ENCODE assay signal across 19 cellular contexts in genomic region chr4:182065255-182065654, GRCh38.
"Had no signal": no experiment of that assay in that cellular context is flagged by ENCODE, and none has a peak within 500 bp of the region (broad histone marks: within the 10 kb centered on the region; RNA-seq: fewer than 3 reads in every experiment).

No MANE protein-coding gene starts in this region.

- H3K4me3 ChIP-seq: coronary artery, heart right ventricle, mucosa of descending colon, right atrium auricular region, sigmoid colon, skin epidermis, thoracic aorta, transverse colon had no signal

- FAIRE-seq: frontal cortex, islet of Langerhans had no signal

- H3K27me3 Mint-ChIP-seq: naive thymus-derived CD8-positive, alpha-beta T cell; stimulated activated naive B cell treated with anti-CD40 and anti-IgM and Interleukin-4, amounts not matched to agents 10 μg/mL and 1 μg/mL and 100 μg/mL, for 72 hours; stimulated activated naive CD8-positive, alpha-beta T cell treated with anti-CD3 and anti-CD28 coated beads, Interleukin-15, amount 100 ng/mL, for 72 hours had no signal

- H3K4me1 ChIP-seq: heart right ventricle, right atrium auricular region, sigmoid colon, transverse colon had no signal

- H3K27ac Mint-ChIP-seq: naive thymus-derived CD8-positive, alpha-beta T cell; stimulated activated naive B cell treated with anti-CD40 and anti-IgM and Interleukin-4, amounts not matched to agents 10 μg/mL and 1 μg/mL and 100 μg/mL, for 72 hours; stimulated activated naive CD8-positive, alpha-beta T cell treated with anti-CD3 and anti-CD28 coated beads, Interleukin-15, amount 100 ng/mL, for 72 hours had no signal

- H3K9me3 ChIP-seq: heart right ventricle, mucosa of descending colon, right atrium auricular region, thoracic aorta, transverse colon had no signal

- H3K4me1 Mint-ChIP-seq: naive thymus-derived CD8-positive, alpha-beta T cell; stimulated activated naive B cell treated with anti-CD40 and anti-IgM and Interleukin-4, amounts not matched to agents 10 μg/mL and 1 μg/mL and 100 μg/mL, for 72 hours; stimulated activated naive CD8-positive, alpha-beta T cell treated with anti-CD3 and anti-CD28 coated beads, Interleukin-15, amount 100 ng/mL, for 72 hours had no signal

- H3K27ac ChIP-seq: coronary artery, heart right ventricle, right atrium auricular region, sigmoid colon, skin epidermis, thoracic aorta, transverse colon had no signal

- H3K9me3 Mint-ChIP-seq: stimulated activated naive CD8-positive, alpha-beta T cell treated with anti-CD3 and anti-CD28 coated beads, Interleukin-15, amount 100 ng/mL, for 72 hours had no signal

- H3K27me3 ChIP-seq: right atrium auricular region, sigmoid colon, transverse colon had no signal

- H3K36me3 Mint-ChIP-seq: naive thymus-derived CD8-positive, alpha-beta T cell; stimulated activated naive B cell treated with anti-CD40 and anti-IgM and Interleukin-4, amounts not matched to agents 10 μg/mL and 1 μg/mL and 100 μg/mL, for 72 hours had no signal

- H3K4me3 Mint-ChIP-seq: naive thymus-derived CD8-positive, alpha-beta T cell; neural crest cell; stimulated activated naive B cell treated with anti-CD40 and anti-IgM and Interleukin-4, amounts not matched to agents 10 μg/mL and 1 μg/mL and 100 μg/mL, for 72 hours; stimulated activated naive CD8-positive, alpha-beta T cell treated with anti-CD3 and anti-CD28 coated beads, Interleukin-15, amount 100 ng/mL, for 72 hours had no signal

- H3K36me3 ChIP-seq: heart right ventricle, right atrium auricular region, sigmoid colon, thoracic aorta, transverse colon had no signal

- DNase-seq: effector CD4-positive, alpha-beta T cell; heart right ventricle; mucosa of descending colon; naive thymus-derived CD8-positive, alpha-beta T cell; posterior cingulate gyrus; sigmoid colon; stimulated activated CD4-positive, alpha-beta T cell treated with anti-CD3 and anti-CD28 coated beads, Interleukin-2, amount 100 ng/mL, for 24 hours; stimulated activated CD4-positive, alpha-beta T cell treated with anti-CD3 and anti-CD28 coated beads, Interleukin-4, amount 100 ng/mL, for 4 hours; stimulated activated naive B cell treated with anti-CD40 and anti-IgM and Interleukin-4, amounts not matched to agents 10 μg/mL and 1 μg/mL and 100 μg/mL, for 72 hours; stimulated activated naive CD8-positive, alpha-beta T cell treated with anti-CD3 and anti-CD28 coated beads, Interleukin-15, amount 100 ng/mL, for 72 hours; transverse colon had no signal

- ATAC-seq: heart right ventricle; left lobe of liver; mucosa of descending colon; naive thymus-derived CD8-positive, alpha-beta T cell; stimulated activated naive B cell treated with anti-CD40 and anti-IgM and Interleukin-4, amounts not matched to agents 10 μg/mL and 1 μg/mL and 100 μg/mL, for 72 hours; stimulated activated naive CD8-positive, alpha-beta T cell treated with anti-CD3 and anti-CD28 coated beads, Interleukin-15, amount 100 ng/mL, for 72 hours had no signal
